18 cellular contexts compared by ENCODE assay signal in genomic region chr5:54676964-54677363, GRCh38.
"Had no signal": no experiment of that assay in that cellular context is flagged by ENCODE, and none has a peak within 500 bp of the region (broad histone marks: within the 10 kb centered on the region; RNA-seq: fewer than 3 reads in every experiment).

No MANE protein-coding gene starts in this region.

- H3K27me3 ChIP-seq: spleen, thyroid gland had no signal

- H3K36me3 ChIP-seq: prostate gland, spleen, thyroid gland had no signal

- H3K36me3 Mint-ChIP-seq: natural killer cell had no signal

- H3K27ac ChIP-seq: foreskin keratinocyte, prostate gland had no signal

- H3K9me3 Mint-ChIP-seq: natural killer cell had no signal

- H3K4me3 ChIP-seq: lung, prostate gland, spleen, thyroid gland had no signal

- DNase-seq: activated CD4-positive, alpha-beta memory T cell treated with anti-CD3 and anti-CD28 coated beads, Interleukin-2, amount 10 ng/mL, durations not matched to agents 7 days and 5 days; activated CD4-positive, alpha-beta T cell treated with anti-CD3 and anti-CD28 coated beads, Interleukin-2, amount 10 ng/mL, durations not matched to agents 24 days and 14 days; activated effector memory CD4-positive, alpha-beta T cell treated with Interleukin-2 at 50 U/mL for 16 hours; activated naive CD4-positive, alpha-beta T cell treated with anti-CD3 and anti-CD28 coated beads for 36 hours; activated naive CD8-positive, alpha-beta T cell treated with anti-CD3 and anti-CD28 coated beads, Interleukin-2, amount 10 ng/mL, durations not matched to agents 7 days and 5 days; activated T-cell treated with anti-CD3 and anti-CD28 coated beads, Interleukin-2, amount 50 U/mL, for 72 hours; amniotic stem cell; effector CD4-positive, alpha-beta T cell; foreskin keratinocyte; kidney; natural killer cell; spleen; stimulated activated CD4-positive, alpha-beta T cell treated with anti-CD3 and anti-CD28 coated beads, Interleukin-4, amount 100 ng/mL, for 1 hour; stimulated activated naive CD4-positive, alpha-beta T cell treated with Interleukin-2 at 50 U/mL for 16 hours; T1000 had no signal

- H3K4me3 Mint-ChIP-seq: activated CD4-positive, alpha-beta memory T cell treated with anti-CD3 and anti-CD28 coated beads, Interleukin-2, amount 10 ng/mL, durations not matched to agents 7 days and 5 days; activated CD4-positive, alpha-beta T cell treated with anti-CD3 and anti-CD28 coated beads, Interleukin-2, amount 10 ng/mL, durations not matched to agents 24 days and 14 days; activated naive CD4-positive, alpha-beta T cell treated with anti-CD3 and anti-CD28 coated beads for 36 hours; activated naive CD8-positive, alpha-beta T cell treated with anti-CD3 and anti-CD28 coated beads, Interleukin-2, amount 10 ng/mL, durations not matched to agents 7 days and 5 days; activated T-cell treated with anti-CD3 and anti-CD28 coated beads, Interleukin-2, amount 50 U/mL, for 72 hours; natural killer cell had no signal

- H3K4me1 ChIP-seq: foreskin keratinocyte, prostate gland, thyroid gland had no signal

- H3K27me3 Mint-ChIP-seq: activated CD4-positive, alpha-beta memory T cell treated with anti-CD3 and anti-CD28 coated beads, Interleukin-2, amount 10 ng/mL, durations not matched to agents 7 days and 5 days; activated naive CD8-positive, alpha-beta T cell treated with anti-CD3 and anti-CD28 coated beads, Interleukin-2, amount 10 ng/mL, durations not matched to agents 7 days and 5 days had no signal

- H3K9me3 ChIP-seq: prostate gland, thyroid gland had no signal

- H3K27ac Mint-ChIP-seq: activated CD4-positive, alpha-beta memory T cell treated with anti-CD3 and anti-CD28 coated beads, Interleukin-2, amount 10 ng/mL, durations not matched to agents 7 days and 5 days; activated CD4-positive, alpha-beta T cell treated with anti-CD3 and anti-CD28 coated beads, Interleukin-2, amount 10 ng/mL, durations not matched to agents 24 days and 14 days; activated naive CD4-positive, alpha-beta T cell treated with anti-CD3 and anti-CD28 coated beads for 36 hours; activated naive CD8-positive, alpha-beta T cell treated with anti-CD3 and anti-CD28 coated beads, Interleukin-2, amount 10 ng/mL, durations not matched to agents 7 days and 5 days; activated T-cell treated with anti-CD3 and anti-CD28 coated beads, Interleukin-2, amount 50 U/mL, for 72 hours had no signal
